Comparison of ENCODE assay signal across 11 cellular contexts in the genomic region with DNA sequence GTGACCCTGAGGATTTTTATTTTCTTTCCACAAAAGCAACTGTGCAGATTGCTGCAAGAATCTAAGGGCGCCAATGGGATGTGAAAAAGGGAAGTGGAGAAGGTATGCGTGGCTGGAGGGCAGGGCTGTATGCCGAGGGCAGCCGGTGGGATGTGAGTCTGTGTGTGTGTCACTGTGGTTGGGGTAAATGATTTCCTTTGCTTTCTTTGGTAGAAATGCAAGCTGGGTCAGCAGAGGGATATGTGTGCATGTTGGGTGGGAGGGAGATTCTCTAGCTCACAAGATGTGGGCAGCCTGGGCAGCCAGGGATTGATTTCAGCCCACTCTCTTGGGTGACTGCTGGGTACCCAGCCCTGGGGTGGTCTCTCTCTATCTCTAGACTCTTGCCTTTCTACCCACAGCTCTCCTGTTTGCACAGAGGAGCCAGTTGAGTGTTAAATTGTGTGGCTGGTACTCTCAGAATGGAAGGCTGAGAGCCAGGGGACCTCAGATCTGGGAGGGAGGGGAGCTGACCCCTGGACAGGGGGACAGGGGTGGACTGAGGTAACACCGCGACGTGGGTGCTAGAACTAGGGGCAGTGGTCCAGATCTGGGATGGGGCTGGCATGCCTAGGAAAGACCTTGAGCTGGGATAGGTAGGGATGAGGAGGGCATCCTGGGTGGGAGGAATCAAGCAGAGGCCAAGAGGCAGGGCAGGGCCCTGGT. TPM values are rescaled to one million over a fixed set of nuclear protein-coding genes. Genes with fewer than 3 reads are reported as not detected.
DNase-seq lines count a peak whose midpoint lies in the region; ATAC-seq, FAIRE-seq and TF ChIP-seq lines count a peak whose summit lies in the region.
"Had no signal": no experiment of that assay in that cellular context is flagged by ENCODE, and none has a peak within 500 bp of the region (broad histone marks: within the 10 kb centered on the region; RNA-seq: fewer than 3 reads in every experiment).

No MANE protein-coding gene starts in this region.

- no peak for FAIRE-seq in GM12891 (lab: Jason Lieb, UNC)

- no peak overlapping the region for H3K4me3 ChIP-seq in tibial nerve
- H3K4me3 ChIP-seq: cardiac muscle cell had no signal

- peak; percentile 59 for ATAC-seq in HG03135 (IDR thresholded peaks at IDR 0.05; ENCODE audit: unreplicated experiment)
- ATAC-seq: T-cell had no signal

- WGBS in tibial nerve, 2 donors: 61 to 62% methylated on average over 7 of the region's 7 CpGs

- peaks cover 0 to 68% (median 30%) of the 10 kb centered on the region in 4 donors for H3K4me1 ChIP-seq in tibial nerve

- TF ChIP-seq POLR2A in GM12891 (IDR thresholded peaks at IDR 0.05; ENCODE audit: low read depth, low read length) (no peak), erythroblast (IDR thresholded peaks at IDR 0.05; ENCODE audit: low read length) (no peak), tibial nerve (IDR thresholded peaks at IDR 0.05) (no peak)

- H3K27me3 ChIP-seq in tibial nerve: no peaks in the 10 kb centered on the region

- no peaks in the 10 kb centered on the region for H3K9me3 ChIP-seq in tibial nerve

- TF ChIP-seq CTCF in tibial nerve (IDR thresholded peaks at IDR 0.05): no peak

- H3K36me3 ChIP-seq in tibial nerve: no peaks in the 10 kb centered on the region
- H3K36me3 ChIP-seq: cardiac muscle cell had no signal

- DNase-seq in GM12891 (ENCODE audit: insufficient read length, low spot score): no peak
- peak; percentile 42 for DNase-seq in SKM-1 (lab: John Stamatoyannopoulos, UW; ENCODE audit: unreplicated experiment)
- peak; percentile 91 for DNase-seq in kidney tubule cell (ENCODE audit: low spot score)
- no peak for DNase-seq in erythroblast (lab: John Stamatoyannopoulos, UW)
- no peak for DNase-seq in tibial nerve (ENCODE audit: low spot score in 2 of 2)
- DNase-seq in NCI-H82 (lab: John Stamatoyannopoulos, UW): no peak
- DNase-seq in NCI-H2107 treated with DMSO at 0.1 percent for 48 hours (lab: John Stamatoyannopoulos, UW; ENCODE audit: unreplicated experiment): no peak
- DNase-seq: stimulated activated CD4-positive, alpha-beta T cell treated with anti-CD3 and anti-CD28 coated beads, Interleukin-2, amount 100 ng/mL, for 48 hours; T-cell had no signal

- peak overlapping the region in 2 of 4 donors; percentile 29 to 43 for H3K27ac ChIP-seq in tibial nerve
- H3K27ac ChIP-seq: cardiac muscle cell had no signal

- TF ChIP-seq EP300 in tibial nerve (IDR thresholded peaks at IDR 0.05): no peak

TF ChIP-seq in GM12891, 5 proteins besides CTCF, POLR2A, EP300 and RAD21:
- no peak for TF ChIP-seq POU2F2 (IDR thresholded peaks at IDR 0.05; ENCODE audit: low read depth, low read length)
- TF ChIP-seq SPI1 (IDR thresholded peaks at IDR 0.05; ENCODE audit: low read depth, low read length): peak; percentile 85

RNA-seq across cellular contexts. Expression of gene SMOX, which starts 3.5 kb away (rescaled TPM):
- 0.13 TPM for polyA plus RNA-seq in GM12891 (2012; ENCODE audit: low read depth, missing spikeins)
- 10 to 100 TPM; 13.8 to 39.0 (median 23.0) TPM for total RNA-seq in tibial nerve

Comparison
In these comparisons a context has a peak if more than half of its experiments do, and no peak if none do; other contexts are left out.
1. DNase-seq: peak in SKM-1 (single experiment) and kidney tubule cell (single experiment); none in GM12891 (single experiment), erythroblast (0 of 2), tibial nerve (0 of 2), NCI-H82 (single experiment) and NCI-H2107 treated with DMSO at 0.1 percent for 48 hours (single experiment).